21 cellular contexts compared by ENCODE assay signal in the genomic region with DNA sequence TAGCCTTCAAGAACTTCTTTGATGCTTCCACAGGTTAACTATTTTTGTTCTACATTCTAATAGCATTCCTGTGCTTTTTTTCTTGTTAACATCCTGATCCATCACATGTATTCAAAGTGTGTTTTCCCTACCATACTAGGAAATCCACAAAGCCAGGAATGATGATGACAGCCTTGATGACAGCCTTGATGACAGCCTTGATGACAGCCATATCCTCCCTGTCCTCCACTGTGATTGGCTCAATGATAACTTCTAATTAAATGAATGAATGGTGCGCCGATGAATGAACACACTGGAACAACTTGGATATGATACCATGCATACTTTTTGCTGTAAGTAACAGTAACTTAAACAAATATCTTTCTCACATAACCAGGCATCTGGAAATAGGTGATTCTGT. TPM values are rescaled to one million over a fixed set of nuclear protein-coding genes. Genes with fewer than 3 reads are reported as not detected.
DNase-seq lines count a peak whose midpoint lies in the region; ATAC-seq, FAIRE-seq and TF ChIP-seq lines count a peak whose summit lies in the region.
"Had no signal": no experiment of that assay in that cellular context is flagged by ENCODE, and none has a peak within 500 bp of the region (broad histone marks: within the 10 kb centered on the region; RNA-seq: fewer than 3 reads in every experiment).

No MANE protein-coding gene starts in this region.

- TF ChIP-seq POLR2A in GM12878 (IDR thresholded peaks at IDR 0.05; ENCODE audit: low read depth, low read length) (no peak), body of pancreas (IDR thresholded peaks at IDR 0.05) (no peak)

- H3K27me3 ChIP-seq in GM12878 (replicated peaks in 1 of 2; ENCODE audit: control insufficient read depth in 2 of 2, insufficient read depth in 2 of 2, low read length in 1 of 2) (no peaks in the 10 kb centered on the region), hepatocyte (no peaks in the 10 kb centered on the region), body of pancreas (no peaks in the 10 kb centered on the region)
- H3K27me3 ChIP-seq: BLaER1 treated with 17β-estradiol and CSF1 and Interleukin-3, amounts not matched to agents 10 nM and 100 nM; brain microvascular endothelial cell had no signal

- no peaks in the 10 kb centered on the region for H3K9me3 Mint-ChIP-seq in activated CD4-positive, alpha-beta T cell treated with anti-CD3 and anti-CD28 coated beads, Interleukin-2, amount 10 ng/mL, durations not matched to agents 7 days and 5 days
- H3K9me3 Mint-ChIP-seq: activated CD4-positive, alpha-beta memory T cell treated with anti-CD3 and anti-CD28 coated beads, Interleukin-2, amount 10 ng/mL, durations not matched to agents 7 days and 5 days; activated naive CD4-positive, alpha-beta T cell treated with anti-CD3 and anti-CD28 coated beads, Interleukin-2, amount 10 ng/mL, durations not matched to agents 7 days and 5 days; activated T-helper 1 cell treated with anti-CD3 and anti-CD28 coated beads, Interleukin-12 subunit alpha, Interleukin-12 subunit beta, Interleukin-2, Interleukin-4 antibody, amounts not matched to agents 30 ng/mL and 10 ng/mL and 1 ng/mL, durations not matched to agents 14 hours and 24 hours and 36 hours had no signal

- no peak overlapping the region for H3K4me2 ChIP-seq in GM12878 (ENCODE audit: control insufficient read depth, insufficient read depth)
- H3K4me2 ChIP-seq in hepatocyte, result no peak overlapping the region
- H3K4me2 ChIP-seq: SK-N-SH had no signal

- TF ChIP-seq EP300 in GM12878 (IDR thresholded peaks at IDR 0.05; ENCODE audit: borderline replicate concordance in 1 of 2, control insufficient read depth in 1 of 2, low read depth in 2 of 2, low read length in 2 of 2), result no peak

- intact Hi-C loops in GM12878 (cut with micrococcal nuclease; ENCODE audit: unreplicated experiment), result loop anchor here (5.0 kb wide), 1 partner anchor 212 kb away; no protein-coding TSS in a partner anchor
- intact Hi-C loops in body of pancreas (cut with DNase I), result no loop called here

- POLR2A ChIA-PET in activated CD4-positive, alpha-beta T cell treated with anti-CD3 and anti-CD28 coated beads, Interleukin-2, amount 10 ng/mL, durations not matched to agents 7 days and 5 days (lab: Charles Lee), result no interaction called here
- POLR2A ChIA-PET in GM12878 (lab: Charles Lee), result interaction anchor here (0.8 kb wide), 1 partner anchor 25 kb away, joined by 7 read pairs; no protein-coding TSS in a partner anchor

- SMC1A ChIA-PET in GM12878 (lab: Charles Lee; ENCODE audit: uncharacterized antibody, unreplicated experiment), result interaction anchor here (0.9 to 3.1 kb wide), 4 partner anchors 22 to 84 kb away, joined by 3 to 17 read pairs (median 4); no protein-coding TSS in a partner anchor

- no peak overlapping the region for H2AFZ ChIP-seq in GM12878 (ENCODE audit: control insufficient read depth, low read depth, low read length)
- H2AFZ ChIP-seq in hepatocyte, result no peak overlapping the region

- DNase-seq in activated CD4-positive, alpha-beta T cell treated with anti-CD3 and anti-CD28 coated beads, Interleukin-2, amount 10 ng/mL, durations not matched to agents 7 days and 5 days, result no peak
- DNase-seq in activated CD4-positive, alpha-beta T cell treated with anti-CD3 and anti-CD28 coated beads for 1 hour, result no peak
- no peak for DNase-seq in GM12878 (ENCODE audit: low read depth, low spot score)
- no peak for DNase-seq in hepatocyte (ENCODE audit: low spot score)
- no peak for DNase-seq in body of pancreas
- no peak for DNase-seq in NCI-H1694 (lab: John Stamatoyannopoulos, UW)
- DNase-seq in effector CD4-positive, alpha-beta T cell, result no peak
- DNase-seq in superior temporal gyrus (ENCODE audit: extremely low spot score), result no peak
- DNase-seq: activated CD4-positive, CD25-positive, alpha-beta regulatory T cell treated with anti-CD3 and anti-CD28 coated beads, Interleukin-2, amount 50 U/mL, for 72 hours; activated CD8-positive, alpha-beta memory T cell treated with anti-CD3 and anti-CD28 coated beads, Interleukin-2, amount 50 U/mL, for 4 hours; brain microvascular endothelial cell; mammary epithelial cell; NCI-H1092; NCI-H1694 treated with DMSO at 0.1 percent for 48 hours; SK-N-SH; trophoblast cell had no signal

- no peak overlapping the region for H3K4me3 ChIP-seq in GM12878
- H3K4me3 ChIP-seq in hepatocyte, result no peak overlapping the region
- no peak overlapping the region for H3K4me3 ChIP-seq in body of pancreas
- H3K4me3 ChIP-seq: BLaER1 treated with 17β-estradiol and CSF1 and Interleukin-3, amounts not matched to agents 10 nM and 100 nM had no signal

- no peaks in the 10 kb centered on the region for H3K36me3 Mint-ChIP-seq in activated CD4-positive, alpha-beta T cell treated with anti-CD3 and anti-CD28 coated beads, Interleukin-2, amount 10 ng/mL, durations not matched to agents 7 days and 5 days (ENCODE audit: low read depth)
- H3K36me3 Mint-ChIP-seq: activated naive CD4-positive, alpha-beta T cell treated with anti-CD3 and anti-CD28 coated beads, Interleukin-2, amount 10 ng/mL, durations not matched to agents 7 days and 5 days had no signal

- BruUV-seq in GM12878 (replicated peaks; lab: Mats Ljungman, UMichigan), result no TSS peak

- FAIRE-seq in GM12878 (lab: Jason Lieb, UNC), result peak; percentile 35

- H3K9me2 ChIP-seq in hepatocyte (replicated peaks; ENCODE audit: insufficient read depth), result no peaks in the 10 kb centered on the region
- H3K9me2 ChIP-seq: SK-N-SH had no signal

- H3K4me3 Mint-ChIP-seq in activated CD4-positive, alpha-beta T cell treated with anti-CD3 and anti-CD28 coated beads, Interleukin-2, amount 10 ng/mL, durations not matched to agents 7 days and 5 days, result no peak overlapping the region
- H3K4me3 Mint-ChIP-seq: activated CD4-positive, alpha-beta memory T cell treated with anti-CD3 and anti-CD28 coated beads, Interleukin-2, amount 10 ng/mL, durations not matched to agents 7 days and 5 days; activated naive CD4-positive, alpha-beta T cell treated with anti-CD3 and anti-CD28 coated beads, Interleukin-2, amount 10 ng/mL, durations not matched to agents 7 days and 5 days; activated T-helper 1 cell treated with anti-CD3 and anti-CD28 coated beads, Interleukin-12 subunit alpha, Interleukin-12 subunit beta, Interleukin-2, Interleukin-4 antibody, amounts not matched to agents 30 ng/mL and 10 ng/mL and 1 ng/mL, durations not matched to agents 14 hours and 24 hours and 36 hours had no signal

- H3K27ac ChIP-seq in GM12878 (ENCODE audit: control insufficient read depth, insufficient read depth) (no peak overlapping the region), hepatocyte (peak overlapping the region; percentile 85), body of pancreas (peak overlapping the region in 2 of 4 donors; percentile 54 to 82)
- H3K27ac ChIP-seq: BLaER1 treated with 17β-estradiol and CSF1 and Interleukin-3, amounts not matched to agents 10 nM and 100 nM; brain microvascular endothelial cell had no signal

- H3K79me2 ChIP-seq in GM12878 (ENCODE audit: control insufficient read depth, insufficient read depth, low read length), result no peaks in the 10 kb centered on the region
- H3K79me2 ChIP-seq in hepatocyte, result no peaks in the 10 kb centered on the region

- no peaks in the 10 kb centered on the region for H3K27me3 Mint-ChIP-seq in activated CD4-positive, alpha-beta T cell treated with anti-CD3 and anti-CD28 coated beads, Interleukin-2, amount 10 ng/mL, durations not matched to agents 7 days and 5 days

- H3K4me1 Mint-ChIP-seq in activated CD4-positive, alpha-beta T cell treated with anti-CD3 and anti-CD28 coated beads, Interleukin-2, amount 10 ng/mL, durations not matched to agents 7 days and 5 days, result peaks cover 49% of the 10 kb centered on the region

- peak overlapping the region; percentile 58 for H3K27ac Mint-ChIP-seq in activated CD4-positive, alpha-beta T cell treated with anti-CD3 and anti-CD28 coated beads, Interleukin-2, amount 10 ng/mL, durations not matched to agents 7 days and 5 days
- H3K27ac Mint-ChIP-seq: activated CD4-positive, alpha-beta memory T cell treated with anti-CD3 and anti-CD28 coated beads, Interleukin-2, amount 10 ng/mL, durations not matched to agents 7 days and 5 days had no signal

- in situ Hi-C loops in GM12878 (cut with MboI), result no loop called here

- no peaks in the 10 kb centered on the region for H4K20me1 ChIP-seq in GM12878 (ENCODE audit: control insufficient read depth, insufficient read depth)
- no peaks in the 10 kb centered on the region for H4K20me1 ChIP-seq in hepatocyte (ENCODE audit: insufficient read depth, poor library complexity, severe bottlenecking)
- H4K20me1 ChIP-seq: BLaER1 treated with 17β-estradiol and CSF1 and Interleukin-3, amounts not matched to agents 10 nM and 100 nM had no signal

- TF ChIP-seq RAD21 in GM12878 (IDR thresholded peaks at IDR 0.05; ENCODE audit: insufficient read depth, low read depth, low read length), result no peak

- WGBS in GM12878 (ENCODE audit: insufficient coverage, insufficient replicate concordance, low lambda C conversion rate, missing lambda C conversion rate), result 92% methylated on average over 2 of the region's 2 CpGs
- WGBS in hepatocyte (ENCODE audit: low lambda C conversion rate, missing lambda C conversion rate), result 100% methylated on average over 2 of the region's 2 CpGs
- 93 to 98% methylated on average over 2 of the region's 2 CpGs for WGBS in body of pancreas, 2 donors

- no peak overlapping the region for H3K9ac ChIP-seq in GM12878 (ENCODE audit: control insufficient read depth, insufficient read depth, low read length)
- H3K9ac ChIP-seq: BLaER1 treated with 17β-estradiol and CSF1 and Interleukin-3, amounts not matched to agents 10 nM and 100 nM; SK-N-SH had no signal

- no peak for TF ChIP-seq CTCF in GM12878 (IDR thresholded peaks at IDR 0.05 in 2 of 3, conservative IDR thresholded peaks at IDR 0.05 in 1 of 3; ENCODE audit: control insufficient read depth in 2 of 3, extremely low read depth in 1 of 3, insufficient read depth in 1 of 3, low read depth in 3 of 3, low read length in 3 of 3)
- TF ChIP-seq CTCF in hepatocyte (IDR thresholded peaks at IDR 0.05; ENCODE audit: poor library complexity), result no peak
- TF ChIP-seq CTCF in body of pancreas (IDR thresholded peaks at IDR 0.05), result no peak

- H3K36me3 ChIP-seq in GM12878 (ENCODE audit: control insufficient read depth in 2 of 2, insufficient read depth in 2 of 2, low read length in 1 of 2) (no peaks in the 10 kb centered on the region), hepatocyte (replicated peaks; ENCODE audit: insufficient read depth, low read depth) (no peaks in the 10 kb centered on the region), body of pancreas (replicated peaks in 1 of 2; ENCODE audit: insufficient read depth in 1 of 2, low read depth in 2 of 2) (no peaks in the 10 kb centered on the region)
- H3K36me3 ChIP-seq: BLaER1 treated with 17β-estradiol and CSF1 and Interleukin-3, amounts not matched to agents 10 nM and 100 nM; brain microvascular endothelial cell had no signal

- no peaks in the 10 kb centered on the region for H3K9me3 ChIP-seq in GM12878 (replicated peaks; ENCODE audit: control insufficient read depth, insufficient read depth, low read length)
- no peaks in the 10 kb centered on the region for H3K9me3 ChIP-seq in hepatocyte (ENCODE audit: low read depth)
- H3K9me3 ChIP-seq in body of pancreas, result no peaks in the 10 kb centered on the region
- H3K9me3 ChIP-seq: BLaER1 treated with 17β-estradiol and CSF1 and Interleukin-3, amounts not matched to agents 10 nM and 100 nM; SK-N-SH had no signal

- CTCF ChIA-PET in activated CD4-positive, alpha-beta T cell treated with anti-CD3 and anti-CD28 coated beads, Interleukin-2, amount 10 ng/mL, durations not matched to agents 7 days and 5 days (lab: Charles Lee), result interaction anchor here (0.6 to 1.7 kb wide), 3 partner anchors 17 to 183 kb away, joined by 3 to 9 read pairs (median 3); no protein-coding TSS in a partner anchor
- CTCF ChIA-PET in GM12878 (lab: Yijun Ruan, JAX), result interaction anchor here (0.6 to 4.2 kb wide), 6 partner anchors 17 to 147 kb away, joined by 3 to 29 read pairs (median 4); no protein-coding TSS in a partner anchor

- H3K4me1 ChIP-seq in GM12878 (ENCODE audit: control insufficient read depth, insufficient read depth, low read length), result peaks cover 9% of the 10 kb centered on the region; the same call in 1 of the 2 replicates
- peaks cover 13% of the 10 kb centered on the region for H3K4me1 ChIP-seq in hepatocyte (ENCODE audit: insufficient read depth)
- peaks cover 9% of the 10 kb centered on the region for H3K4me1 ChIP-seq in body of pancreas

- no peak for ATAC-seq in GM12878
- ATAC-seq in body of pancreas, result no peak

- RAD21 ChIA-PET in GM12878 (lab: Charles Lee; ENCODE audit: unreplicated experiment), result interaction anchor here (1.3 to 1.5 kb wide), 2 partner anchors 82 kb away, joined by 4 to 11 read pairs; no protein-coding TSS in a partner anchor

RNA-seq across cellular contexts. Expression of a gene that starts 8.3 kb away (rescaled TPM):
- total RNA-seq in activated CD4-positive, alpha-beta T cell treated with anti-CD3 and anti-CD28 coated beads, Interleukin-2, amount 10 ng/mL, durations not matched to agents 7 days and 5 days, result not detected
- total RNA-seq in GM12878 (2013; cell fraction: nucleolus; rRNA removed), result not detected in 2 replicates
- total RNA-seq in GM12878 (2014; rRNA removed), result not detected in 2 replicates
- not detected in 2 replicates for total RNA-seq in GM12878 (2014; rRNA removed; fragmentation: Illumina TruSeq; extraction: Trizol)
- not detected in 2 replicates for total RNA-seq in GM12878 (2021)
- not detected for polyA plus RNA-seq in GM12878 (2011; ENCODE audit: low read depth)
- not detected in 2 replicates for polyA plus RNA-seq in GM12878 (2011; rRNA removed)
- not detected in 2 replicates for polyA plus RNA-seq in GM12878 (2011; cell fraction: cytosol; rRNA removed)
- polyA plus RNA-seq in GM12878 (2011; cell fraction: nucleus; rRNA removed), result not detected in 2 replicates
- 0.12 TPM in 1 of 2 replicates, not detected in the other for polyA plus RNA-seq in GM12878 (2012)
- polyA plus RNA-seq in GM12878 (2014; fragmentation: Illumina TruSeq; extraction: Trizol), result not detected in 2 replicates
- not detected for polyA plus RNA-seq in GM12878 (2014; fragmentation: Nextera tagmentation; extraction: Ambion mirVana)
- not detected in 2 replicates for polyA plus RNA-seq in GM12878 (2014; rRNA removed)
- under 1 TPM in 1 of 2 experiments, not detected in 1; 0.11 TPM for polyA plus RNA-seq in GM12878 (2016; fragmentation: Nextera tagmentation; extraction: Ambion mirVana)
- not detected in 2 replicates for polyA minus RNA-seq in GM12878 (2011; rRNA and poly(A)+ RNA removed)
- not detected in 2 replicates for polyA minus RNA-seq in GM12878 (2011; cell fraction: cytosol; rRNA and poly(A)+ RNA removed)
- polyA minus RNA-seq in GM12878 (2011; cell fraction: nucleus; rRNA and poly(A)+ RNA removed), result not detected in 2 replicates
- total RNA-seq in hepatocyte, result 0.07 TPM in 1 of 2 replicates, not detected in the other
- polyA plus RNA-seq in hepatocyte, result 0.63 TPM in 1 of 2 replicates, not detected in the other
- total RNA-seq in body of pancreas, result under 1 TPM in 1 of 2 donors, not detected in 1; 0.66 TPM
- total RNA-seq: activated CD4-positive, alpha-beta memory T cell treated with anti-CD3 and anti-CD28 coated beads, Interleukin-2, amount 10 ng/mL, durations not matched to agents 7 days and 5 days; activated T-helper 1 cell treated with anti-CD3 and anti-CD28 coated beads, Interleukin-12 subunit alpha, Interleukin-12 subunit beta, Interleukin-2, Interleukin-4 antibody, amounts not matched to agents 30 ng/mL and 10 ng/mL and 1 ng/mL, durations not matched to agents 14 hours and 24 hours and 36 hours; mammary epithelial cell; NCI-H460 had no signal

RNA-seq across cellular contexts. Expression of a gene that starts 26.2 kb away (rescaled TPM):
- total RNA-seq in activated CD4-positive, alpha-beta T cell treated with anti-CD3 and anti-CD28 coated beads, Interleukin-2, amount 10 ng/mL, durations not matched to agents 7 days and 5 days, result 1 to 10 TPM; 3.6 to 4.2 TPM
- 13.5 and 16.0 TPM in 2 replicates for total RNA-seq in GM12878 (2013; cell fraction: nucleolus; rRNA removed)
- total RNA-seq in GM12878 (2014; rRNA removed) (1.9 and 2.2 TPM in 2 replicates), GM12878 (2014; rRNA removed; fragmentation: Illumina TruSeq; extraction: Trizol) (1.3 and 1.8 TPM in 2 replicates), GM12878 (2021) (2.3 and 3.3 TPM in 2 replicates), hepatocyte (25.8 and 29.0 TPM in 2 replicates), body of pancreas (10 to 100 TPM; 20.0 to 32.0 TPM)
- 0.81 TPM for polyA plus RNA-seq in GM12878 (2011; ENCODE audit: low read depth)
- polyA plus RNA-seq in GM12878 (2011; rRNA removed) (6.2 and 8.5 TPM in 2 replicates), GM12878 (2014; fragmentation: Illumina TruSeq; extraction: Trizol) (1.4 and 2.7 TPM in 2 replicates), GM12878 (2014; fragmentation: Nextera tagmentation; extraction: Ambion mirVana) (not detected), GM12878 (2014; rRNA removed) (1.4 and 2.5 TPM in 2 replicates), GM12878 (2016; fragmentation: Nextera tagmentation; extraction: Ambion mirVana) (1 to 10 TPM; 2.2 to 2.8 TPM), hepatocyte (58.5 and 66.4 TPM in 2 replicates)
- polyA plus RNA-seq in GM12878 (2011; cell fraction: cytosol; rRNA removed), result 10.5 and 14.8 TPM in 2 replicates
- 11.7 and 12.8 TPM in 2 replicates for polyA plus RNA-seq in GM12878 (2011; cell fraction: nucleus; rRNA removed)
- polyA plus RNA-seq in GM12878 (2012), result 2.3 and 2.7 TPM in 2 replicates
- 16.0 and 19.2 TPM in 2 replicates for polyA minus RNA-seq in GM12878 (2011; rRNA and poly(A)+ RNA removed)
- 2.6 and 2.9 TPM in 2 replicates for polyA minus RNA-seq in GM12878 (2011; cell fraction: cytosol; rRNA and poly(A)+ RNA removed)
- 6.2 and 9.1 TPM in 2 replicates for polyA minus RNA-seq in GM12878 (2011; cell fraction: nucleus; rRNA and poly(A)+ RNA removed)
